ENCODE assay signal across 1 cellular context in genomic region chr17:44002141-44002848, GRCh38.
A peak's percentile ranks its signal among the peaks of the same experiment; 100 is the strongest.
TF ChIP-seq lines count a peak whose summit lies in the region.

No MANE protein-coding gene starts in this region.

TF ChIP-seq in HepG2, 621 proteins besides CTCF, POLR2A, EP300 and RAD21 (continued from another document and continues in another):
- TF ChIP-seq SETDB1 (CRISPR knock-in tag; IDR thresholded peaks at IDR 0.05; ENCODE audit: borderline replicate concordance) (no peak), HOXA5 (CRISPR knock-in tag; IDR thresholded peaks at IDR 0.05) (peak; percentile 88), ZNF451 (CRISPR knock-in tag; IDR thresholded peaks at IDR 0.05) (peak; percentile 17; the same call in 1 of the 2 replicates), AGO1 (IDR thresholded peaks at IDR 0.05; ENCODE audit: low read depth, low read length, poor library complexity, severe bottlenecking) (no peak), SMYD3 (CRISPR knock-in tag; IDR thresholded peaks at IDR 0.05) (no peak), ZBED4 (CRISPR knock-in tag; IDR thresholded peaks at IDR 0.05; ENCODE audit: borderline replicate concordance) (peak; percentile 16; the same call in 1 of the 2 replicates), SRF (IDR thresholded peaks at IDR 0.05; ENCODE audit: low read depth, low read length) (no peak), AGO2 (optimal IDR thresholded peaks at IDR 0.05; ENCODE audit: low read depth, low read length) (no peak), ATF4 (CRISPR knock-in tag; IDR thresholded peaks at IDR 0.05) (peak in 1 of 2 experiments; percentile 100; a peak in 2 of 4 replicates), ZNF235 (CRISPR knock-in tag; IDR thresholded peaks at IDR 0.05; ENCODE audit: borderline replicate concordance) (no peak), POLR2AphosphoS5 (IDR thresholded peaks at IDR 0.05; ENCODE audit: low read depth, low read length) (no peak), NR2F6 (IDR thresholded peaks at IDR 0.05) (peak; percentile 42; the same call in 1 of the 2 replicates), NR2F6 (CRISPR knock-in tag; IDR thresholded peaks at IDR 0.05) (peak; percentile 62), ZNF24 (IDR thresholded peaks at IDR 0.05) (no peak), ZNF619 (CRISPR knock-in tag; IDR thresholded peaks at IDR 0.05) (no peak), HHEX (CRISPR knock-in tag; IDR thresholded peaks at IDR 0.05) (no peak; the same call in 1 of the 2 replicates), ZNF816 (CRISPR knock-in tag; IDR thresholded peaks at IDR 0.05; ENCODE audit: borderline replicate concordance) (peak; percentile 27; the same call in 1 of the 2 replicates), CERS6 (CRISPR knock-in tag; IDR thresholded peaks at IDR 0.05) (no peak), MIXL1 (CRISPR knock-in tag; IDR thresholded peaks at IDR 0.05) (peak; percentile 81; the same call in 1 of the 2 replicates), NR3C1 (CRISPR knock-in tag; IDR thresholded peaks at IDR 0.05) (no peak), ZNF230 (CRISPR knock-in tag; IDR thresholded peaks at IDR 0.05) (no peak), MAZ (IDR thresholded peaks at IDR 0.05; ENCODE audit: borderline replicate concordance, low read depth, low read length) (0 out of 2 replicates have a peak, but pooled peaks have one; percentile 41), MAZ (CRISPR knock-in tag; IDR thresholded peaks at IDR 0.05; ENCODE audit: low read depth) (peak; percentile 50; the same call in 1 of the 2 replicates), ZNF34 (CRISPR knock-in tag; IDR thresholded peaks at IDR 0.05; ENCODE audit: borderline replicate concordance) (no peak), ZNF652 (CRISPR knock-in tag; IDR thresholded peaks at IDR 0.05; ENCODE audit: borderline replicate concordance, low read depth) (no peak; the same call in 1 of the 2 replicates), ZNF180 (CRISPR knock-in tag; IDR thresholded peaks at IDR 0.05; ENCODE audit: borderline replicate concordance, low read depth) (no peak), POLR2G (IDR thresholded peaks at IDR 0.05; ENCODE audit: low read depth, low read length) (no peak), HOXA9 (CRISPR knock-in tag; IDR thresholded peaks at IDR 0.05; ENCODE audit: borderline replicate concordance) (no peak), ZNF260 (CRISPR knock-in tag; IDR thresholded peaks at IDR 0.05; ENCODE audit: borderline replicate concordance, low read depth) (no peak), SRSF4 (IDR thresholded peaks at IDR 0.05; ENCODE audit: low read depth, low read length, poor library complexity, severe bottlenecking) (no peak), KDM4B (CRISPR knock-in tag; IDR thresholded peaks at IDR 0.05) (peak; percentile 23; the same call in 1 of the 2 replicates), ZSCAN5A (CRISPR knock-in tag; IDR thresholded peaks at IDR 0.05; ENCODE audit: borderline replicate concordance) (no peak), NR2C2 (CRISPR knock-in tag; IDR thresholded peaks at IDR 0.05; ENCODE audit: borderline replicate concordance) (peak; percentile 75), THYN1 (CRISPR knock-in tag; IDR thresholded peaks at IDR 0.05; ENCODE audit: borderline replicate concordance, low read depth) (no peak), ZSCAN21 (CRISPR knock-in tag; IDR thresholded peaks at IDR 0.05; ENCODE audit: borderline replicate concordance) (no peak), SIN3A (IDR thresholded peaks at IDR 0.05; ENCODE audit: borderline replicate concordance, low read depth, low read length) (peak; percentile 64; the same call in 1 of the 2 replicates), ZNF883 (CRISPR knock-in tag; IDR thresholded peaks at IDR 0.05; ENCODE audit: not compliant biosample characterization) (no peak), SOX6 (IDR thresholded peaks at IDR 0.05) (no peak), SOX6 (CRISPR knock-in tag; IDR thresholded peaks at IDR 0.05) (peak; percentile 94), MYC (CRISPR knock-in tag; IDR thresholded peaks at IDR 0.05; ENCODE audit: borderline replicate concordance) (peak; percentile 71), MTERF4 (CRISPR knock-in tag; IDR thresholded peaks at IDR 0.05) (no peak; the same call in 1 of the 2 replicates), NCOA1 (CRISPR knock-in tag; IDR thresholded peaks at IDR 0.05) (no peak), HOXA7 (CRISPR knock-in tag; IDR thresholded peaks at IDR 0.05) (no peak), ZNF784 (CRISPR knock-in tag; IDR thresholded peaks at IDR 0.05; ENCODE audit: borderline replicate concordance) (no peak), RFX1 (IDR thresholded peaks at IDR 0.05) (no peak), KDM6A (CRISPR knock-in tag; IDR thresholded peaks at IDR 0.05; ENCODE audit: low read depth) (no peak)
- TF ChIP-seq, protein P1, sequence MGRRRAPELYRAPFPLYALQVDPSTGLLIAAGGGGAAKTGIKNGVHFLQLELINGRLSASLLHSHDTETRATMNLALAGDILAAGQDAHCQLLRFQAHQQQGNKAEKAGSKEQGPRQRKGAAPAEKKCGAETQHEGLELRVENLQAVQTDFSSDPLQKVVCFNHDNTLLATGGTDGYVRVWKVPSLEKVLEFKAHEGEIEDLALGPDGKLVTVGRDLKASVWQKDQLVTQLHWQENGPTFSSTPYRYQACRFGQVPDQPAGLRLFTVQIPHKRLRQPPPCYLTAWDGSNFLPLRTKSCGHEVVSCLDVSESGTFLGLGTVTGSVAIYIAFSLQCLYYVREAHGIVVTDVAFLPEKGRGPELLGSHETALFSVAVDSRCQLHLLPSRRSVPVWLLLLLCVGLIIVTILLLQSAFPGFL (CRISPR knock-in tag; IDR thresholded peaks at IDR 0.05), result no peak
- TF ChIP-seq, protein P2, sequence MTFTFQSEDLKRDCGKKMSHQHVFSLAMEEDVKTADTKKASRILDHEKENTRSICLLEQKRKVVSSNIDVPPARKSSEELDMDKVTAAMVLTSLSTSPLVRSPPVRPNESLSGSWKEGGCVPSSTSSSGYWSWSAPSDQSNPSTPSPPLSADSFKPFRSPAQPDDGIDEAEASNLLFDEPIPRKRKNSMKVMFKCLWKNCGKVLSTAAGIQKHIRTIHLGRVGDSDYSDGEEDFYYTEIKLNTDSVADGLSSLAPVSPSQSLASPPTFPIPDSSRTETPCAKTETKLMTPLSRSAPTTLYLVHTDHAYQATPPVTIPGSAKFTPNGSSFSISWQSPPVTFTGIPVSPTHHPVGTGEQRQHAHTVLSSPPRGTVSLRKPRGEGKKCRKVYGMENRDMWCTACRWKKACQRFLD (CRISPR knock-in tag; IDR thresholded peaks at IDR 0.05; ENCODE audit: borderline replicate concordance), result no peak
- TF ChIP-seq, protein P3, sequence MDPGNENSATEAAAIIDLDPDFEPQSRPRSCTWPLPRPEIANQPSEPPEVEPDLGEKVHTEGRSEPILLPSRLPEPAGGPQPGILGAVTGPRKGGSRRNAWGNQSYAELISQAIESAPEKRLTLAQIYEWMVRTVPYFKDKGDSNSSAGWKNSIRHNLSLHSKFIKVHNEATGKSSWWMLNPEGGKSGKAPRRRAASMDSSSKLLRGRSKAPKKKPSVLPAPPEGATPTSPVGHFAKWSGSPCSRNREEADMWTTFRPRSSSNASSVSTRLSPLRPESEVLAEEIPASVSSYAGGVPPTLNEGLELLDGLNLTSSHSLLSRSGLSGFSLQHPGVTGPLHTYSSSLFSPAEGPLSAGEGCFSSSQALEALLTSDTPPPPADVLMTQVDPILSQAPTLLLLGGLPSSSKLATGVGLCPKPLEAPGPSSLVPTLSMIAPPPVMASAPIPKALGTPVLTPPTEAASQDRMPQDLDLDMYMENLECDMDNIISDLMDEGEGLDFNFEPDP (CRISPR knock-in tag; conservative IDR thresholded peaks at IDR 0.05), result no peak
- TF ChIP-seq, protein P4, sequence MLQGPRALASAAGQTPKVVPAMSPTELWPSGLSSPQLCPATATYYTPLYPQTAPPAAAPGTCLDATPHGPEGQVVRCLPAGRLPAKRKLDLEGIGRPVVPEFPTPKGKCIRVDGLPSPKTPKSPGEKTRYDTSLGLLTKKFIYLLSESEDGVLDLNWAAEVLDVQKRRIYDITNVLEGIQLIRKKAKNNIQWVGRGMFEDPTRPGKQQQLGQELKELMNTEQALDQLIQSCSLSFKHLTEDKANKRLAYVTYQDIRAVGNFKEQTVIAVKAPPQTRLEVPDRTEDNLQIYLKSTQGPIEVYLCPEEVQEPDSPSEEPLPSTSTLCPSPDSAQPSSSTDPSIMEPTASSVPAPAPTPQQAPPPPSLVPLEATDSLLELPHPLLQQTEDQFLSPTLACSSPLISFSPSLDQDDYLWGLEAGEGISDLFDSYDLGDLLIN (CRISPR knock-in tag; IDR thresholded peaks at IDR 0.05; ENCODE audit: borderline replicate concordance), result no peak
- TF ChIP-seq, protein P5, sequence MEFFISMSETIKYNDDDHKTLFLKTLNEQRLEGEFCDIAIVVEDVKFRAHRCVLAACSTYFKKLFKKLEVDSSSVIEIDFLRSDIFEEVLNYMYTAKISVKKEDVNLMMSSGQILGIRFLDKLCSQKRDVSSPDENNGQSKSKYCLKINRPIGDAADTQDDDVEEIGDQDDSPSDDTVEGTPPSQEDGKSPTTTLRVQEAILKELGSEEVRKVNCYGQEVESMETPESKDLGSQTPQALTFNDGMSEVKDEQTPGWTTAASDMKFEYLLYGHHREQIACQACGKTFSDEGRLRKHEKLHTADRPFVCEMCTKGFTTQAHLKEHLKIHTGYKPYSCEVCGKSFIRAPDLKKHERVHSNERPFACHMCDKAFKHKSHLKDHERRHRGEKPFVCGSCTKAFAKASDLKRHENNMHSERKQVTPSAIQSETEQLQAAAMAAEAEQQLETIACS (CRISPR knock-in tag; IDR thresholded peaks at IDR 0.05), result no peak
- TF ChIP-seq, protein P6, sequence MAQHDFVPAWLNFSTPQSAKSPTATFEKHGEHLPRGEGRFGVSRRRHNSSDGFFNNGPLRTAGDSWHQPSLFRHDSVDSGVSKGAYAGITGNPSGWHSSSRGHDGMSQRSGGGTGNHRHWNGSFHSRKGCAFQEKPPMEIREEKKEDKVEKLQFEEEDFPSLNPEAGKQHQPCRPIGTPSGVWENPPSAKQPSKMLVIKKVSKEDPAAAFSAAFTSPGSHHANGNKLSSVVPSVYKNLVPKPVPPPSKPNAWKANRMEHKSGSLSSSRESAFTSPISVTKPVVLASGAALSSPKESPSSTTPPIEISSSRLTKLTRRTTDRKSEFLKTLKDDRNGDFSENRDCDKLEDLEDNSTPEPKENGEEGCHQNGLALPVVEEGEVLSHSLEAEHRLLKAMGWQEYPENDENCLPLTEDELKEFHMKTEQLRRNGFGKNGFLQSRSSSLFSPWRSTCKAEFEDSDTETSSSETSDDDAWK (CRISPR knock-in tag; IDR thresholded peaks at IDR 0.05), result no peak
